Comparison of ENCODE assay signal across 9 cellular contexts in the genomic region with DNA sequence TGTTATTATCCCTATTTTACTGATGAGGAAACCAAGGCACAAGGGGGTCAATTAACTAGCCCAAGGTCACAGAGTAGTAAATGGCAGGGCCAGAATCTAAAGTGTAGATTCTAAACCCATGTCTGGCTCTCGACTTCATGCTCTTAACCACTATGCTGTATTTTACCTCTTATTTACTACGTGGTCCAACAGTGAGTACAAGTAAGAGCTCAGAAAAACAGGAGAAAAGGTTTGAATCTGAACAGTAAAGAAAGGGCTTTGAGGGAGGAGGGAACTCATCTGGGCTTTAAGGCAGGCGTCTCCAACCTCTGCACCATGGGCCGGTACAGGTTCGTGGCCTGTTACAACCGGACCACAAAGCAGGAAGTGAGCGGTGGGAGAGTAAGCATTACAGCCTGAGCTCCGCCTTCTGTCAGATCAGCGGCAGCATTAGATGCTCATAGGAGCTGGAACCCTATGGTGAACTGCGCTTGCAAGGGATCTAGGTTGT.
DNase-seq lines count a peak whose midpoint lies in the region; ATAC-seq, FAIRE-seq and TF ChIP-seq lines count a peak whose summit lies in the region.
"Had no signal": no experiment of that assay in that cellular context is flagged by ENCODE, and none has a peak within 500 bp of the region (broad histone marks: within the 10 kb centered on the region; RNA-seq: fewer than 3 reads in every experiment).

No MANE protein-coding gene starts in this region.

- no peak overlapping the region for H3K27ac ChIP-seq in OCI-LY3 (ENCODE audit: low read length)
- H3K27ac ChIP-seq: parathyroid adenoma had no signal

- H3K36me3 Mint-ChIP-seq in CD14-positive monocyte = peaks cover 15 to 23% of the 10 kb centered on the region in 2 donors
- peaks cover 17% of the 10 kb centered on the region for H3K36me3 Mint-ChIP-seq in activated T-helper 2 cell treated with anti-CD3 and anti-CD28 coated beads, Interferon-gamma antibody, Interleukin-2, Interleukin-4, amounts not matched to agents 10 μg/mL and 5 μg/mL and 100 μg/mL, durations not matched to agents 14 hours and 24 hours and 36 hours (ENCODE audit: low read depth)

- DNase-seq in CD14-positive monocyte (ENCODE audit: low spot score) (peak; percentile 61), midbrain (lab: John Stamatoyannopoulos, UW) (no peak), NCI-H1436 (lab: John Stamatoyannopoulos, UW) (no peak), D721Med (ENCODE audit: insufficient read length, low spot score) (no peak)
- peak; percentile 52 for DNase-seq in activated T-helper 2 cell treated with anti-CD3 and anti-CD28 coated beads, Interferon-gamma antibody, Interleukin-2, Interleukin-4, amounts not matched to agents 10 μg/mL and 5 μg/mL and 100 μg/mL, durations not matched to agents 14 hours and 24 hours and 36 hours (ENCODE audit: low spot score)
- peak; percentile 19 to 34 for DNase-seq in stimulated activated CD4-positive, alpha-beta T cell treated with anti-CD3 and anti-CD28 coated beads, Interleukin-15, amount 100 ng/mL, for 48 hours (ENCODE audit: low read depth in 2 of 2)

- 0 out of 2 replicates have a peak overlapping the region, but pooled peaks have one; percentile 7 for H3K9ac ChIP-seq in OCI-LY3 (ENCODE audit: low read length)
- H3K9ac ChIP-seq: parathyroid adenoma had no signal

- H2AFZ ChIP-seq in OCI-LY3 (ENCODE audit: low read depth, low read length) = no peak overlapping the region
- H2AFZ ChIP-seq: parathyroid adenoma had no signal

- H4K20me1 ChIP-seq in OCI-LY3 (ENCODE audit: insufficient read depth, low read length) = no peaks in the 10 kb centered on the region

- no peaks in the 10 kb centered on the region for H3K27me3 ChIP-seq in OCI-LY3 (ENCODE audit: low read depth, low read length)

- H3K9me3 ChIP-seq in OCI-LY3 (ENCODE audit: insufficient read depth, low read length) = no peaks in the 10 kb centered on the region

- intact Hi-C loops in CD14-positive monocyte (cut with micrococcal nuclease) = no loop called here
- intact Hi-C loops in activated T-helper 2 cell treated with anti-CD3 and anti-CD28 coated beads, Interferon-gamma antibody, Interleukin-2, Interleukin-4, amounts not matched to agents 10 μg/mL and 5 μg/mL and 100 μg/mL, durations not matched to agents 14 hours and 24 hours and 36 hours (cut with micrococcal nuclease) = loop anchor here (2.0 kb wide), 1 partner anchor 26 kb away; no protein-coding TSS in a partner anchor

- no peaks in the 10 kb centered on the region for H3K27me3 Mint-ChIP-seq in CD14-positive monocyte (ENCODE audit: low read depth in 3 of 3)
- no peaks in the 10 kb centered on the region for H3K27me3 Mint-ChIP-seq in activated T-helper 2 cell treated with anti-CD3 and anti-CD28 coated beads, Interferon-gamma antibody, Interleukin-2, Interleukin-4, amounts not matched to agents 10 μg/mL and 5 μg/mL and 100 μg/mL, durations not matched to agents 14 hours and 24 hours and 36 hours (ENCODE audit: low read depth)

- no peaks in the 10 kb centered on the region for H3K9me3 Mint-ChIP-seq in CD14-positive monocyte
- H3K9me3 Mint-ChIP-seq in activated T-helper 2 cell treated with anti-CD3 and anti-CD28 coated beads, Interferon-gamma antibody, Interleukin-2, Interleukin-4, amounts not matched to agents 10 μg/mL and 5 μg/mL and 100 μg/mL, durations not matched to agents 14 hours and 24 hours and 36 hours = no peaks in the 10 kb centered on the region

- no peak for FAIRE-seq in D721Med (lab: Jason Lieb, UNC)

- H3K4me2 ChIP-seq in OCI-LY3 (ENCODE audit: low read length) = peak overlapping the region; percentile 45

- H3K4me3 ChIP-seq in OCI-LY3 (ENCODE audit: low read length) = peak overlapping the region; percentile 41

- no peaks in the 10 kb centered on the region for H3K79me2 ChIP-seq in OCI-LY3 (ENCODE audit: low read length)

- H3K4me1 Mint-ChIP-seq in CD14-positive monocyte = peaks cover 25% of the 10 kb centered on the region
- peaks cover 35% of the 10 kb centered on the region for H3K4me1 Mint-ChIP-seq in activated T-helper 2 cell treated with anti-CD3 and anti-CD28 coated beads, Interferon-gamma antibody, Interleukin-2, Interleukin-4, amounts not matched to agents 10 μg/mL and 5 μg/mL and 100 μg/mL, durations not matched to agents 14 hours and 24 hours and 36 hours (ENCODE audit: low read depth)

- H3K4me1 ChIP-seq in OCI-LY3 (ENCODE audit: low read length) = peaks cover 6% of the 10 kb centered on the region; the same call in 1 of the 2 replicates
- H3K4me1 ChIP-seq: parathyroid adenoma had no signal

- ATAC-seq in GM21717 (IDR thresholded peaks at IDR 0.05; ENCODE audit: unreplicated experiment) = peak; percentile 92

- peak overlapping the region in 2 of 7 donors; percentile 22 to 61 for H3K27ac Mint-ChIP-seq in CD14-positive monocyte
- peak overlapping the region; percentile 79 for H3K27ac Mint-ChIP-seq in activated T-helper 2 cell treated with anti-CD3 and anti-CD28 coated beads, Interferon-gamma antibody, Interleukin-2, Interleukin-4, amounts not matched to agents 10 μg/mL and 5 μg/mL and 100 μg/mL, durations not matched to agents 14 hours and 24 hours and 36 hours

- peak overlapping the region; percentile 53 to 66 for H3K4me3 Mint-ChIP-seq in CD14-positive monocyte
- peak overlapping the region; percentile 66 for H3K4me3 Mint-ChIP-seq in activated T-helper 2 cell treated with anti-CD3 and anti-CD28 coated beads, Interferon-gamma antibody, Interleukin-2, Interleukin-4, amounts not matched to agents 10 μg/mL and 5 μg/mL and 100 μg/mL, durations not matched to agents 14 hours and 24 hours and 36 hours (ENCODE audit: low read depth)

- no peaks in the 10 kb centered on the region for H3K36me3 ChIP-seq in OCI-LY3 (replicated peaks; ENCODE audit: low read depth, low read length)

- no peak for TF ChIP-seq CTCF in CD14-positive monocyte (IDR thresholded peaks at IDR 0.05)
- TF ChIP-seq CTCF in OCI-LY3 (IDR thresholded peaks at IDR 0.05; ENCODE audit: low read depth, low read length) = no peak
- TF ChIP-seq CTCF in D721Med (IDR thresholded peaks at IDR 0.05; ENCODE audit: insufficient read depth, missing control alignments) = no peak

Comparison
In these comparisons a context has a peak if more than half of its experiments do, and no peak if none do; other contexts are left out.
1. DNase-seq: peak in CD14-positive monocyte (single experiment), activated T-helper 2 cell treated with anti-CD3 and anti-CD28 coated beads, Interferon-gamma antibody, Interleukin-2, Interleukin-4, amounts not matched to agents 10 μg/mL and 5 μg/mL and 100 μg/mL, durations not matched to agents 14 hours and 24 hours and 36 hours (single experiment) and stimulated activated CD4-positive, alpha-beta T cell treated with anti-CD3 and anti-CD28 coated beads, Interleukin-15, amount 100 ng/mL, for 48 hours (2 of 2); none in midbrain (single experiment), NCI-H1436 (single experiment) and D721Med (single experiment).